Comparison of ENCODE assay signal across 9 cellular contexts in the genomic region with DNA sequence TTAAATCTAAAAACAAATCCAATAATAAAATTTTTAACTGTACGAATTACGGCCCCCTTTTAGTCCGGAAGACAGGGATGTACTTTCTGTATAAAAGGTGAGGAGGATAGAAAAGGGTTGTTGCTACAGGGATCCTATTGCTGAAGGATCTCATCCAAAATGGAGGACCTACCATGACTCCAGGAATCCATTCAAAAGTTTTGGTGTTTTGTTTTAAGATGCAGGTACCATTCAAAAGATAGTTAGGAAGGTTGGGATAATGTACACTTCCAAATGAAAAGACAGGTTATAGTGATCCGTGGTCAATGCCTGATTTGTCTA. TPM values are rescaled to one million over a fixed set of nuclear protein-coding genes. Genes with fewer than 3 reads are reported as not detected.
DNase-seq lines count a peak whose midpoint lies in the region; ATAC-seq and TF ChIP-seq lines count a peak whose summit lies in the region.
"Had no signal": no experiment of that assay in that cellular context is flagged by ENCODE, and none has a peak within 500 bp of the region (broad histone marks: within the 10 kb centered on the region; RNA-seq: fewer than 3 reads in every experiment).

No MANE protein-coding gene starts in this region.

- H3K36me3 ChIP-seq in liver (ENCODE audit: control insufficient read depth in 4 of 4, insufficient read depth in 3 of 4, low read depth in 1 of 4, low read length in 3 of 4) (no peaks in the 10 kb centered on the region), transverse colon (no peaks in the 10 kb centered on the region)

- CTCF ChIA-PET in activated naive CD4-positive, alpha-beta T cell treated with anti-CD3 and anti-CD28 coated beads for 36 hours (lab: Charles Lee): interaction anchor here (1.1 kb wide), 1 partner anchor 325 kb away, joined by 3 read pairs; no protein-coding TSS in a partner anchor

- H3K27me3 Mint-ChIP-seq in activated naive CD4-positive, alpha-beta T cell treated with anti-CD3 and anti-CD28 coated beads for 36 hours (ENCODE audit: low read depth): peaks cover 22% of the 10 kb centered on the region

- no peak for ATAC-seq in HG02623 (IDR thresholded peaks at IDR 0.05; ENCODE audit: unreplicated experiment)

- H3K4me3 ChIP-seq in liver (ENCODE audit: low read depth in 1 of 3, low read length in 3 of 3) (peak overlapping the region in 1 of 3 donors; percentile 99), transverse colon (peak overlapping the region in 3 of 4 donors; percentile 63 to 92 (median 76))

- no peaks in the 10 kb centered on the region for H3K9me3 Mint-ChIP-seq in activated naive CD4-positive, alpha-beta T cell treated with anti-CD3 and anti-CD28 coated beads for 36 hours

- TF ChIP-seq CTCF in liver (IDR thresholded peaks at IDR 0.05; ENCODE audit: low read depth, low read length, missing input control): no peak
- TF ChIP-seq CTCF in transverse colon (IDR thresholded peaks at IDR 0.05): no peak

- H3K4me3 Mint-ChIP-seq in activated naive CD4-positive, alpha-beta T cell treated with anti-CD3 and anti-CD28 coated beads for 36 hours: peak overlapping the region; percentile 70

- no peak for DNase-seq in activated naive CD4-positive, alpha-beta T cell treated with anti-CD3 and anti-CD28 coated beads for 36 hours
- DNase-seq in activated naive CD4-positive, alpha-beta T cell treated with Interleukin-2 at 50 U/mL for 16 hours: no peak
- DNase-seq in transverse colon: no peak
- no peak for DNase-seq in AG20443 (ENCODE audit: low spot score)
- DNase-seq in mesenteric fat pad (ENCODE audit: low spot score): no peak

- TF ChIP-seq POLR2A in transverse colon (IDR thresholded peaks at IDR 0.05): no peak

- no peaks in the 10 kb centered on the region for H3K36me3 Mint-ChIP-seq in activated naive CD4-positive, alpha-beta T cell treated with anti-CD3 and anti-CD28 coated beads for 36 hours (ENCODE audit: low read depth)

- peak overlapping the region; percentile 36 for H3K27ac ChIP-seq in adipose tissue (ENCODE audit: low read depth, low read length)
- no peak overlapping the region for H3K27ac ChIP-seq in liver (ENCODE audit: low read depth in 1 of 2, low read length in 2 of 2)
- peak overlapping the region; percentile 91 to 95 (median 94) for H3K27ac ChIP-seq in transverse colon

- H3K4me1 Mint-ChIP-seq in activated naive CD4-positive, alpha-beta T cell treated with anti-CD3 and anti-CD28 coated beads for 36 hours (ENCODE audit: low read depth): peaks cover 10% of the 10 kb centered on the region

- no peak overlapping the region for H3K27ac Mint-ChIP-seq in activated naive CD4-positive, alpha-beta T cell treated with anti-CD3 and anti-CD28 coated beads for 36 hours

- no peaks in the 10 kb centered on the region for H3K27me3 ChIP-seq in liver (ENCODE audit: control insufficient read depth in 4 of 4, insufficient read depth in 4 of 4, low read length in 3 of 4)
- H3K27me3 ChIP-seq in transverse colon: no peaks in the 10 kb centered on the region

- intact Hi-C loops in activated naive CD4-positive, alpha-beta T cell treated with anti-CD3 and anti-CD28 coated beads for 36 hours (cut with micrococcal nuclease): loop anchor here (2.0 to 5.0 kb wide), 4 partner anchors 123 to 408 kb away; a partner anchor contains a TSS
- intact Hi-C loops in transverse colon (cut with DNase I; ENCODE audit: low total_unique reads): loop anchor here (5.0 to 10.0 kb wide), 2 partner anchors 123 to 169 kb away; a partner anchor contains a TSS

- TF ChIP-seq EP300 in transverse colon (IDR thresholded peaks at IDR 0.05; ENCODE audit: low read depth): no peak

- 68 to 79% (median 70%) methylated on average over 4 of the region's 4 CpGs for WGBS in adipose tissue, 3 donors
- WGBS in liver: 73% methylated on average over 4 of the region's 4 CpGs
- 64 to 66% methylated on average over 3 to 4 of the region's 4 CpGs for WGBS in transverse colon (ENCODE audit: low coverage in 1 of 2), 2 donors

- in situ Hi-C loops in transverse colon (cut with MboI; ENCODE audit: low pct_ligation_motif_present in 1 of 4, low pct_unique_long_range_greater_than_20kb in 1 of 4, low sequenced_read_pairs in 3 of 4): no loop called here

- H3K9me3 ChIP-seq in liver (ENCODE audit: control insufficient read depth in 4 of 4, low read length in 3 of 4) (no peaks in the 10 kb centered on the region), transverse colon (no peaks in the 10 kb centered on the region)
- H3K9me3 ChIP-seq: mucosa of descending colon had no signal

- H3K4me1 ChIP-seq in liver (ENCODE audit: control insufficient read depth in 4 of 4, insufficient read depth in 4 of 4, low read length in 3 of 4) (peaks cover 0 to 17% (median 5%) of the 10 kb centered on the region in 4 donors), transverse colon (peaks cover 0 to 30% (median 6%) of the 10 kb centered on the region in 4 donors)

- peak overlapping the region in 1 of 2 donors; percentile 57 for H3K9ac ChIP-seq in liver (ENCODE audit: low read depth in 1 of 2, low read length in 2 of 2)

- TF ChIP-seq RAD21 in liver (IDR thresholded peaks at IDR 0.05): no peak

TF ChIP-seq in liver, 16 proteins besides CTCF, POLR2A, EP300 and RAD21:
- TF ChIP-seq SP1 (IDR thresholded peaks at IDR 0.05) (no peak), YY1 (IDR thresholded peaks at IDR 0.05) (peak; percentile 28)

RNA-seq across cellular contexts. Expression of a gene that starts 1.3 kb away (rescaled TPM):
- total RNA-seq in activated naive CD4-positive, alpha-beta T cell treated with anti-CD3 and anti-CD28 coated beads for 36 hours: 1 to 10 TPM in 1 of 2 experiments, under 1 TPM in 1; 0.91 to 2.0 TPM
- polyA plus RNA-seq in adipose tissue (10 to 100 TPM; 13.9 to 36.8 (median 18.8) TPM), liver (1 to 10 TPM; 2.8 to 5.9 TPM)
- total RNA-seq in liver (1 to 10 TPM; 3.2 to 8.4 TPM), transverse colon (100 to 1,000 TPM in 1 of 4 donors, 10 to 100 TPM in 3; 14.7 to 140 (median 33.9) TPM), mesenteric fat pad (51.9 TPM)

Comparison
In these comparisons a context has a peak if more than half of its experiments do, and no peak if none do; other contexts are left out.
1. H3K27ac ChIP-seq: peak in adipose tissue (single experiment) and transverse colon (4 of 4); none in liver (0 of 2).